ENCODE assay signal across 28 cellular contexts in the genomic region with DNA sequence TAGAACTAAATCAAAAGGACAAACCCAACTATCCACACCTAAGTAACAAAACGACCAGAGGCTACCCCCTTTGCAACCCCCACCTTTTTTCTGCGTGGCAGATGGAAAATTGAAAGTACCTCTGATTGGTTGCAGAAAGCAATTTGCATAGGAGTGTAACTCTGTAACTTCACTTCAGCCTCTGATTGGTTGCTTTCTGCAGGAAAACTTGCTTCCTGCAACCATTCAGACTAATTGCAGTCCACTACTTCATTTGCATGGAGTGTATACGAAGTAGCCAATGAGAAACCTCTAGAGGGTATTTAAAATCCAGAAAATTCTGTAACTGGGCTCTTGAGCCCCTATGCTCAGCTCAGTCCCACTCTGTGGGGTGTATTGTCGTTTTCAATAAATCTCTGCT.
DNase-seq lines count a peak whose midpoint lies in the region; ATAC-seq, FAIRE-seq and TF ChIP-seq lines count a peak whose summit lies in the region.
"Had no signal": no experiment of that assay in that cellular context is flagged by ENCODE, and none has a peak within 500 bp of the region (broad histone marks: within the 10 kb centered on the region; RNA-seq: fewer than 3 reads in every experiment).

No MANE protein-coding gene starts in this region.

- no peaks in the 10 kb centered on the region for H3K4me1 Mint-ChIP-seq in GM23338
- peaks cover 0 to 2% (median 0%) of the 10 kb centered on the region in 7 donors for H3K4me1 Mint-ChIP-seq in naive thymus-derived CD4-positive, alpha-beta T cell

- H2AFZ ChIP-seq in GM23338, result peak overlapping the region; percentile 81; the same call in 1 of the 2 replicates

- FAIRE-seq in A549 (lab: Jason Lieb, UNC), result no peak
- FAIRE-seq: D721Med, GM12878, H54 had no signal

- no peak overlapping the region for H3K27ac ChIP-seq in A549
- no peak overlapping the region for H3K27ac ChIP-seq in GM23338 (ENCODE audit: low read depth)
- H3K27ac ChIP-seq in naive thymus-derived CD4-positive, alpha-beta T cell (ENCODE audit: low read depth, low read length), result no peak overlapping the region
- no peak overlapping the region for H3K27ac ChIP-seq in adrenal gland
- H3K27ac ChIP-seq: BLaER1 treated with 17β-estradiol and CSF1 and Interleukin-3, amounts not matched to agents 10 nM and 100 nM; KMS-11; RWPE1 had no signal

- H3K36me3 ChIP-seq in GM23338 (ENCODE audit: insufficient read depth), result no peaks in the 10 kb centered on the region
- no peaks in the 10 kb centered on the region for H3K36me3 ChIP-seq in naive thymus-derived CD4-positive, alpha-beta T cell (ENCODE audit: control insufficient read depth in 2 of 3, insufficient read depth in 3 of 3, low read length in 3 of 3)
- no peaks in the 10 kb centered on the region for H3K36me3 ChIP-seq in adrenal gland (replicated peaks in 1 of 2)
- H3K36me3 ChIP-seq: BLaER1 treated with 17β-estradiol and CSF1 and Interleukin-3, amounts not matched to agents 10 nM and 100 nM had no signal

- CTCF ChIA-PET in A549 (lab: Yijun Ruan, JAX), result no interaction called here
- CTCF ChIA-PET in naive thymus-derived CD4-positive, alpha-beta T cell (lab: Charles Lee), result no interaction called here

- no peaks in the 10 kb centered on the region for H3F3A ChIP-seq in GM23338 (replicated peaks; ENCODE audit: low read depth)

- H3K36me3 Mint-ChIP-seq in GM23338 (ENCODE audit: low read depth), result no peaks in the 10 kb centered on the region
- no peaks in the 10 kb centered on the region for H3K36me3 Mint-ChIP-seq in naive thymus-derived CD4-positive, alpha-beta T cell
- H3K36me3 Mint-ChIP-seq: IgD-negative memory B cell had no signal

- no peak overlapping the region for H3K27ac Mint-ChIP-seq in GM23338
- no peak overlapping the region for H3K27ac Mint-ChIP-seq in naive thymus-derived CD4-positive, alpha-beta T cell
- H3K27ac Mint-ChIP-seq: CD4-positive, alpha-beta T cell; T-helper 1 cell treated with Interleukin-12 subunit alpha and Interleukin-12 subunit beta and Interleukin-4 antibody, amounts not matched to agents 30 μg/mL and 1 μg/mL, for 36 hours had no signal

- H3K27me3 ChIP-seq in GM23338 (ENCODE audit: insufficient read depth), result no peaks in the 10 kb centered on the region
- H3K27me3 ChIP-seq in naive thymus-derived CD4-positive, alpha-beta T cell (ENCODE audit: control insufficient read depth in 2 of 2, insufficient read depth in 2 of 2, low read length in 2 of 2), result no peaks in the 10 kb centered on the region
- H3K27me3 ChIP-seq in adrenal gland, result peaks cover 9% of the 10 kb centered on the region
- H3K27me3 ChIP-seq: BLaER1 treated with 17β-estradiol and CSF1 and Interleukin-3, amounts not matched to agents 10 nM and 100 nM had no signal

- H3K79me2 ChIP-seq in GM23338 (replicated peaks; ENCODE audit: insufficient read depth), result no peaks in the 10 kb centered on the region

- DNase-seq in A549 (ENCODE audit: low read depth in 1 of 2, low spot score in 1 of 2) (no peak), GM23338 (ENCODE audit: low spot score) (no peak), OCI-M1 (lab: John Stamatoyannopoulos, UW) (peak; percentile 44), amniotic epithelial cell (ENCODE audit: low read depth) (peak; percentile 7), adrenal gland (no peak)
- no peak for DNase-seq in naive thymus-derived CD4-positive, alpha-beta T cell
- no peak for DNase-seq in activated CD4-positive, CD25-positive, alpha-beta regulatory T cell (lab: John Stamatoyannopoulos, UW)
- DNase-seq: CD4-positive, alpha-beta T cell; DMS53; GDM1; NCI-H1092; NCI-H1417 treated with DMSO at 0.1 percent for 48 hours; NCI-H1694 treated with DMSO at 0.1 percent for 48 hours; NCI-H2081; NCI-H226; NCI-H510A; NCI-H774; SHP77; SW 1271 had no signal

- TF ChIP-seq POLR2A in A549 (IDR thresholded peaks at IDR 0.05; ENCODE audit: low read length) (no peak), adrenal gland (IDR thresholded peaks at IDR 0.05) (no peak)

- no peaks in the 10 kb centered on the region for H4K20me1 ChIP-seq in GM23338 (replicated peaks; ENCODE audit: insufficient read depth)
- H4K20me1 ChIP-seq: BLaER1 treated with 17β-estradiol and CSF1 and Interleukin-3, amounts not matched to agents 10 nM and 100 nM had no signal

- H3K27me3 Mint-ChIP-seq in GM23338 (ENCODE audit: insufficient read depth, low read depth, poor library complexity), result no peaks in the 10 kb centered on the region
- peaks cover 10 to 49% (median 20%) of the 10 kb centered on the region in 5 donors for H3K27me3 Mint-ChIP-seq in naive thymus-derived CD4-positive, alpha-beta T cell

- POLR2A ChIA-PET in A549 (lab: Yijun Ruan, JAX), result no interaction called here
- POLR2A ChIA-PET in naive thymus-derived CD4-positive, alpha-beta T cell (lab: Charles Lee), result no interaction called here

- H3K4me2 ChIP-seq in A549 (0 out of 3 replicates have a peak overlapping the region, but pooled peaks have one; percentile 19), GM23338 (no peak overlapping the region)
- H3K4me2 ChIP-seq: BLaER1 treated with 17β-estradiol and CSF1 and Interleukin-3, amounts not matched to agents 10 nM and 100 nM; KMS-11 had no signal

- H3K4me3 Mint-ChIP-seq in GM23338, result no peak overlapping the region
- H3K4me3 Mint-ChIP-seq in naive thymus-derived CD4-positive, alpha-beta T cell, result no peak overlapping the region
- H3K4me3 Mint-ChIP-seq: CD4-positive, alpha-beta T cell; IgD-negative memory B cell; T-helper 1 cell treated with Interleukin-12 subunit alpha and Interleukin-12 subunit beta and Interleukin-4 antibody, amounts not matched to agents 30 μg/mL and 1 μg/mL, for 36 hours had no signal

- no peaks in the 10 kb centered on the region for H3K9me3 Mint-ChIP-seq in GM23338
- no peaks in the 10 kb centered on the region for H3K9me3 Mint-ChIP-seq in naive thymus-derived CD4-positive, alpha-beta T cell
- H3K9me3 Mint-ChIP-seq: CD4-positive, alpha-beta T cell; T-helper 1 cell treated with Interleukin-12 subunit alpha and Interleukin-12 subunit beta and Interleukin-4 antibody, amounts not matched to agents 30 μg/mL and 1 μg/mL, for 36 hours had no signal

- TF ChIP-seq RAD21 in A549 (conservative IDR thresholded peaks at IDR 0.05 in 1 of 2, IDR thresholded peaks at IDR 0.05 in 1 of 2), result no peak

- TF ChIP-seq EP300 in A549 (IDR thresholded peaks at IDR 0.05), result no peak

- WGBS in A549 (ENCODE audit: missing lambda C conversion rate), result 2% methylated on average over 4 of the region's 4 CpGs
- 50 to 62% (median 53%) methylated on average over 4 of the region's 4 CpGs for WGBS in adrenal gland, 4 donors

- no peak overlapping the region for H3K4me3 ChIP-seq in A549
- no peak overlapping the region for H3K4me3 ChIP-seq in GM23338
- no peak overlapping the region for H3K4me3 ChIP-seq in naive thymus-derived CD4-positive, alpha-beta T cell (ENCODE audit: low read length)
- no peak overlapping the region for H3K4me3 ChIP-seq in adrenal gland
- H3K4me3 ChIP-seq: BLaER1 treated with 17β-estradiol and CSF1 and Interleukin-3, amounts not matched to agents 10 nM and 100 nM; GM12878 had no signal

- no peaks in the 10 kb centered on the region for H3K4me1 ChIP-seq in A549
- no peaks in the 10 kb centered on the region for H3K4me1 ChIP-seq in GM23338 (ENCODE audit: insufficient read depth)
- no peaks in the 10 kb centered on the region for H3K4me1 ChIP-seq in naive thymus-derived CD4-positive, alpha-beta T cell (ENCODE audit: control insufficient read depth in 2 of 2, insufficient read depth in 2 of 2, low read length in 2 of 2)
- H3K4me1 ChIP-seq in adrenal gland (replicated peaks in 1 of 2), result no peaks in the 10 kb centered on the region
- H3K4me1 ChIP-seq: BLaER1 treated with 17β-estradiol and CSF1 and Interleukin-3, amounts not matched to agents 10 nM and 100 nM had no signal

- ATAC-seq in A549 (no peak), GM23338 (no peak), GM18909 (IDR thresholded peaks at IDR 0.05; ENCODE audit: poor library complexity, unreplicated experiment) (no peak)
- no peak for ATAC-seq in naive thymus-derived CD4-positive, alpha-beta T cell
- ATAC-seq: GM12878 had no signal

- intact Hi-C loops in naive thymus-derived CD4-positive, alpha-beta T cell (cut with micrococcal nuclease), result no loop called here
- intact Hi-C loops in adrenal gland (cut with DNase I), result no loop called here

- TF ChIP-seq CTCF in A549 (IDR thresholded peaks at IDR 0.05) (no peak), GM23338 (conservative IDR thresholded peaks at IDR 0.05; ENCODE audit: low read depth in 2 of 2) (no peak), adrenal gland (IDR thresholded peaks at IDR 0.05) (no peak)

- H3K9me3 ChIP-seq in A549, result no peaks in the 10 kb centered on the region
- no peaks in the 10 kb centered on the region for H3K9me3 ChIP-seq in naive thymus-derived CD4-positive, alpha-beta T cell (ENCODE audit: control insufficient read depth in 2 of 3, low read length in 3 of 3)
- no peaks in the 10 kb centered on the region for H3K9me3 ChIP-seq in adrenal gland (replicated peaks in 1 of 3)

- no peaks in the 10 kb centered on the region for H3K9me2 ChIP-seq in GM23338 (ENCODE audit: insufficient read depth)

TF ChIP-seq in A549, 52 proteins besides CTCF, POLR2A, EP300 and RAD21:
- TF ChIP-seq HEYL (CRISPR knock-in tag; IDR thresholded peaks at IDR 0.05) (no peak), NFE2L2 (conservative IDR thresholded peaks at IDR 0.05; ENCODE audit: low read length) (no peak), HOXA7 (CRISPR knock-in tag; IDR thresholded peaks at IDR 0.05) (no peak), HES2 (IDR thresholded peaks at IDR 0.05) (no peak)

Comparison
In these comparisons a context has a peak if more than half of its experiments do, and no peak if none do; other contexts are left out.
1. DNase-seq: peak in OCI-M1 (single experiment) and amniotic epithelial cell (single experiment); none in A549 (0 of 2), GM23338 (single experiment), naive thymus-derived CD4-positive, alpha-beta T cell (0 of 9), adrenal gland (0 of 7) and activated CD4-positive, CD25-positive, alpha-beta regulatory T cell (0 of 4).